Comparison of ENCODE assay signal across 10 cellular contexts in the genomic region with DNA sequence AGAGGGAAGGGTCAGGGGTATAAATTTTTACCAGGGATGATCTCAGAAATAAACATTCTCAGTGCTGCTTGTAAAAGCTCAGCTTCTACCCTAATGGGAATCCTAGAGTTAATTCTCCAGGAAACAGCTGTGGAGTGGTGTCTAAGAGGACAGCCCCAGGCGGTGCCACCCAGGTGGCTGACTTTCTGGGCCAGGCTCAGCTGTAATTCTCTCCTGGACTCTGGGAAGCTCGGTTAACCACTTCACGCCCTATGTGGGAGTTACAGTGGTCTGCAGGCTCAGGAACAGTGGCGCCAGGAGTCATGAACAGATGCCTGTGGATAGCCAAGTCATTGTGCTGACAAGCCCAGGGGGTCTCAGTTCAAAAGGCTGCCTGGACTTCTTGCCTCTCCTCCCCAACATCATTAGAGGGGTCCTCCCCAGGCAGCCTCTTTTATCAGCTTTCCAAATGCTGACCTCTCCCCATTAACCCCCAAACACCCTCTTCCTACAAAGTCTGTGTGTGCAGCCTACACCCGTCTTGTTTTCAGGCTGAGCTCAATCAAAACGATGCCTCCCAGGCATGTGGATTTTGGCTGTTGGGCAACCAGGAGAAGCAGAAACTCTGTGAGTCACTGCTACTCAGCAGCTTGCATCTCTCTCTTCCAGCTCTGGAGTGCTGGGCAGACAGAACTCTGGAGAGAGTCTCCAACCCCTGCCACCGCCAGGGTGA. TPM values are rescaled to one million over a fixed set of nuclear protein-coding genes. Genes with fewer than 3 reads are reported as not detected.
DNase-seq lines count a peak whose midpoint lies in the region; ATAC-seq and TF ChIP-seq lines count a peak whose summit lies in the region.
"Had no signal": no experiment of that assay in that cellular context is flagged by ENCODE, and none has a peak within 500 bp of the region (broad histone marks: within the 10 kb centered on the region; RNA-seq: fewer than 3 reads in every experiment).

No MANE protein-coding gene starts in this region.

- CTCF ChIA-PET in AG04449 (lab: Yijun Ruan, JAX) = interaction anchor here (1.0 to 1.8 kb wide), 7 partner anchors 9 to 88 kb away, joined by 3 to 11 read pairs (median 4); no protein-coding TSS in a partner anchor

- no peak overlapping the region for H3K4me3 Mint-ChIP-seq in stimulated activated naive CD8-positive, alpha-beta T cell treated with anti-CD3 and anti-CD28 coated beads, Interleukin-15, amount 100 ng/mL, for 72 hours
- H3K4me3 Mint-ChIP-seq: activated CD8-positive, alpha-beta T cell treated with anti-CD3 and anti-CD28 coated beads for 36 hours had no signal

- H3K27me3 Mint-ChIP-seq in stimulated activated naive CD8-positive, alpha-beta T cell treated with anti-CD3 and anti-CD28 coated beads, Interleukin-15, amount 100 ng/mL, for 72 hours = peaks cover 45% of the 10 kb centered on the region

- no peaks in the 10 kb centered on the region for H3K9me3 Mint-ChIP-seq in stimulated activated naive CD8-positive, alpha-beta T cell treated with anti-CD3 and anti-CD28 coated beads, Interleukin-15, amount 100 ng/mL, for 72 hours
- H3K9me3 Mint-ChIP-seq: activated CD8-positive, alpha-beta T cell treated with anti-CD3 and anti-CD28 coated beads for 36 hours had no signal

- no peaks in the 10 kb centered on the region for H3K4me1 Mint-ChIP-seq in stimulated activated naive CD8-positive, alpha-beta T cell treated with anti-CD3 and anti-CD28 coated beads, Interleukin-15, amount 100 ng/mL, for 72 hours

- TF ChIP-seq CTCF in AG04449 (IDR thresholded peaks at IDR 0.05; ENCODE audit: insufficient read depth, low read length, missing control alignments) (peak; percentile 10), HFF-Myc (IDR thresholded peaks at IDR 0.05; ENCODE audit: low read depth, low read length, missing control alignments) (no peak)

- H3K27ac Mint-ChIP-seq in stimulated activated naive CD8-positive, alpha-beta T cell treated with anti-CD3 and anti-CD28 coated beads, Interleukin-15, amount 100 ng/mL, for 72 hours = no peak overlapping the region
- H3K27ac Mint-ChIP-seq: activated CD8-positive, alpha-beta T cell treated with anti-CD3 and anti-CD28 coated beads for 36 hours had no signal

- ATAC-seq in stimulated activated naive CD8-positive, alpha-beta T cell treated with anti-CD3 and anti-CD28 coated beads, Interleukin-15, amount 100 ng/mL, for 72 hours = no peak
- ATAC-seq in GM21390 (IDR thresholded peaks at IDR 0.05; ENCODE audit: unreplicated experiment) = no peak
- ATAC-seq: activated CD8-positive, alpha-beta T cell treated with anti-CD3 and anti-CD28 coated beads for 36 hours had no signal

- peak overlapping the region; percentile 40 for H3K4me3 ChIP-seq in AG04449 (ENCODE audit: low read depth, low read length)
- H3K4me3 ChIP-seq in HFF-Myc (replicated peaks; ENCODE audit: low read depth, low read length) = no peak overlapping the region

- POLR2A ChIA-PET in AG04449 (lab: Yijun Ruan, JAX) = interaction anchor here (0.6 to 1.7 kb wide), 2 partner anchors 22 to 24 kb away, joined by 3 read pairs; no protein-coding TSS in a partner anchor

- peak; percentile 45 for DNase-seq in AG04449 (ENCODE audit: low read depth, low spot score)
- DNase-seq in HFF-Myc (ENCODE audit: extremely low read depth, low read depth) = peak; percentile 35
- peak; percentile 96 for DNase-seq in RPMI7951 (ENCODE audit: low read depth)
- peak; percentile 35 for DNase-seq in foreskin melanocyte
- no peak for DNase-seq in stimulated activated naive CD8-positive, alpha-beta T cell treated with anti-CD3 and anti-CD28 coated beads, Interleukin-15, amount 100 ng/mL, for 72 hours
- no peak for DNase-seq in activated naive CD4-positive, alpha-beta T cell (lab: John Stamatoyannopoulos, UW)
- no peak for DNase-seq in activated naive CD4-positive, alpha-beta T cell treated with anti-CD3 and anti-CD28 coated beads, Interleukin-2, amount 50 U/mL, for 16 hours
- DNase-seq: activated CD8-positive, alpha-beta T cell treated with anti-CD3 and anti-CD28 coated beads for 36 hours; stimulated activated CD4-positive, alpha-beta T cell treated with anti-CD3 and anti-CD28 coated beads, Interleukin-4, amount 100 ng/mL, for 4 hours had no signal

RNA-seq across cellular contexts. Expression of a gene that starts 1.2 kb away (rescaled TPM):
- total RNA-seq in RPMI7951 (2014; rRNA removed; shearing (Covaris generic)) = 0.29 and 1.4 TPM in 2 replicates
- total RNA-seq: activated CD8-positive, alpha-beta T cell treated with anti-CD3 and anti-CD28 coated beads for 36 hours had no signal

RNA-seq across cellular contexts. Expression of a gene that starts 43.0 kb away (rescaled TPM):
- 15.7 and 17.4 TPM in 2 replicates for total RNA-seq in RPMI7951 (2014; rRNA removed; shearing (Covaris generic))

Comparison
In these comparisons a context has a peak if more than half of its experiments do, and no peak if none do; other contexts are left out.
1. DNase-seq: peak in AG04449 (single experiment), HFF-Myc (single experiment), RPMI7951 (single experiment) and foreskin melanocyte (single experiment); none in stimulated activated naive CD8-positive, alpha-beta T cell treated with anti-CD3 and anti-CD28 coated beads, Interleukin-15, amount 100 ng/mL, for 72 hours (0 of 2), activated naive CD4-positive, alpha-beta T cell (0 of 4) and activated naive CD4-positive, alpha-beta T cell treated with anti-CD3 and anti-CD28 coated beads, Interleukin-2, amount 50 U/mL, for 16 hours (single experiment).